In genomic region chr1:151457911-151458882, GRCh38 we compare ENCODE assay signal across 8 cellular contexts. TPM values are rescaled to one million over a fixed set of nuclear protein-coding genes. Genes with fewer than 3 reads are reported as not detected.
DNase-seq lines count a peak whose midpoint lies in the region; ATAC-seq and TF ChIP-seq lines count a peak whose summit lies in the region.

No MANE protein-coding gene starts in this region.

- H3K4me3 Mint-ChIP-seq in central memory CD8-positive, alpha-beta T cell: peak overlapping the region; percentile 87

- H3K27ac ChIP-seq in spleen: peak overlapping the region; percentile 80 to 99 (median 91)

- intact Hi-C loops in spleen (cut with DNase I; ENCODE audit: low total_unique reads): no loop called here

- H3K4me1 Mint-ChIP-seq in central memory CD8-positive, alpha-beta T cell: peaks cover 24% of the 10 kb centered on the region

- ATAC-seq in HG03066 (IDR thresholded peaks at IDR 0.05; ENCODE audit: low read depth, unreplicated experiment): peak; percentile 17
- ATAC-seq in central memory CD8-positive, alpha-beta T cell (replicated peaks; ENCODE audit: extremely low read depth, poor library complexity, severe bottlenecking): peak; percentile 69
- ATAC-seq in GM18873 (IDR thresholded peaks at IDR 0.05; ENCODE audit: low FRiP score, unreplicated experiment): no peak

- peaks cover 12% of the 10 kb centered on the region for H3K36me3 Mint-ChIP-seq in central memory CD8-positive, alpha-beta T cell (ENCODE audit: insufficient read depth)

- H3K9me3 Mint-ChIP-seq in central memory CD8-positive, alpha-beta T cell: no peaks in the 10 kb centered on the region

- peak; percentile 70 for DNase-seq in GM06990 (ENCODE audit: extremely low read depth, insufficient read length)
- DNase-seq in NCI-H2196 treated with DMSO at 0.1 percent for 48 hours (lab: John Stamatoyannopoulos, UW; ENCODE audit: unreplicated experiment): peak; percentile 47
- DNase-seq in activated CD4-positive, CD25-positive, alpha-beta regulatory T cell (lab: John Stamatoyannopoulos, UW): peak; percentile 32 to 61 (median 40)
- peak; percentile 21 to 36 for DNase-seq in central memory CD8-positive, alpha-beta T cell (ENCODE audit: low spot score in 2 of 2)
- peak; percentile 68 for DNase-seq in islet precursor cell
- DNase-seq in spleen: peak; percentile 92

- H3K27me3 ChIP-seq in GM06990 (replicated peaks; ENCODE audit: control insufficient read depth, insufficient read depth, low read length) (no peaks in the 10 kb centered on the region), spleen (replicated peaks in 1 of 7) (peaks cover 0 to 10% (median 0%) of the 10 kb centered on the region in 7 donors)

- H3K4me1 ChIP-seq in spleen: peaks cover 20 to 58% (median 38%) of the 10 kb centered on the region in 6 donors

- H3K27ac Mint-ChIP-seq in central memory CD8-positive, alpha-beta T cell (ENCODE audit: low read depth): peak overlapping the region; percentile 94

- 0 to 2% (median 1%) methylated on average over 24 to 87 of the region's 87 CpGs for WGBS in spleen, 5 donors

- H3K27me3 Mint-ChIP-seq in central memory CD8-positive, alpha-beta T cell: peaks cover 17% of the 10 kb centered on the region

- peak overlapping the region; percentile 83 for H3K4me3 ChIP-seq in GM06990 (replicated peaks; ENCODE audit: low read depth, low read length)
- peak overlapping the region; percentile 22 to 85 (median 61) for H3K4me3 ChIP-seq in spleen

- TF ChIP-seq CTCF in GM06990 (IDR thresholded peaks at IDR 0.05; ENCODE audit: insufficient read depth, low read length, poor library complexity, severe bottlenecking): no peak
- TF ChIP-seq CTCF in spleen (IDR thresholded peaks at IDR 0.05 in 8 of 11, conservative IDR thresholded peaks at IDR 0.05 in 3 of 11): no peak

- no peaks in the 10 kb centered on the region for H3K9me3 ChIP-seq in spleen

- TF ChIP-seq POLR2A in spleen (IDR thresholded peaks at IDR 0.05): peak in 1 of 3 donors; percentile 33

- no peaks in the 10 kb centered on the region; the same call in 1 of the 2 replicates for H3K36me3 ChIP-seq in GM06990 (ENCODE audit: control insufficient read depth, insufficient read depth, low read length)
- peaks cover 0 to 14% (median 0%) of the 10 kb centered on the region in 6 donors for H3K36me3 ChIP-seq in spleen

RNA-seq across cellular contexts. Expression of gene POGZ, which starts 1.1 kb away (rescaled TPM):
- 100 to 1,000 TPM in 3 of 7 donors, 10 to 100 TPM in 4; 58.4 to 133 (median 94.5) TPM for total RNA-seq in spleen
- 10 to 100 TPM; 12.9 to 23.8 (median 20.8) TPM for polyA plus RNA-seq in spleen

RNA-seq across cellular contexts. Expression of gene CGN, which starts 53.0 kb away (rescaled TPM):
- total RNA-seq in spleen: under 1 TPM in 5 of 7 donors, not detected in 2; 0.23 to 0.87 (median 0.63) TPM
- polyA plus RNA-seq in spleen: under 1 TPM; 0.09 to 0.26 (median 0.09) TPM

RNA-seq across cellular contexts. Expression of gene PSMB4, which starts 58.8 kb away (rescaled TPM):
- 100 to 1,000 TPM; 184 to 219 (median 201) TPM for total RNA-seq in spleen
- 100 to 1,000 TPM; 320 to 371 (median 354) TPM for polyA plus RNA-seq in spleen

Comparison
In these comparisons a context has a peak if more than half of its experiments do, and no peak if none do; other contexts are left out.
1. DNase-seq: peak in every context shown above with its lines; median percentile 92 in spleen; 70 in GM06990; 68 in islet precursor cell; 47 in NCI-H2196 treated with DMSO at 0.1 percent for 48 hours; 40 in activated CD4-positive, CD25-positive, alpha-beta regulatory T cell; 28 in central memory CD8-positive, alpha-beta T cell.